15 cellular contexts compared by ENCODE assay signal in genomic region chr2:13474538-13474937, GRCh38.
DNase-seq lines count a peak whose midpoint lies in the region; ATAC-seq, FAIRE-seq and TF ChIP-seq lines count a peak whose summit lies in the region.
"Had no signal": no experiment of that assay in that cellular context is flagged by ENCODE, and none has a peak within 500 bp of the region (broad histone marks: within the 10 kb centered on the region; RNA-seq: fewer than 3 reads in every experiment).

No MANE protein-coding gene starts in this region.

- TF ChIP-seq CTCF in GM10248 (IDR thresholded peaks at IDR 0.05; ENCODE audit: control extremely low read depth, extremely low read depth, low read depth, missing control alignments): no peak

- CTCF ChIA-PET in GM10248 (lab: Yijun Ruan, JAX): interaction anchor here (1.1 kb wide), 1 partner anchor 88 kb away, joined by 3 read pairs; no protein-coding TSS in a partner anchor

- peak; percentile 80 for ATAC-seq in GM21390 (IDR thresholded peaks at IDR 0.05; ENCODE audit: unreplicated experiment)
- ATAC-seq in HG02798 (IDR thresholded peaks at IDR 0.05; ENCODE audit: poor library complexity, unreplicated experiment): peak; percentile 63
- ATAC-seq in HG03565 (IDR thresholded peaks at IDR 0.05; ENCODE audit: unreplicated experiment): peak; percentile 79

- POLR2A ChIA-PET in GM10248 (lab: Yijun Ruan, JAX): no interaction called here

- peak; percentile 5 for DNase-seq in urothelium cell line (ENCODE audit: low spot score)
- DNase-seq in activated CD4-positive, CD25-positive, alpha-beta regulatory T cell treated with anti-CD3 and anti-CD28 coated beads, Interleukin-2, amount 50 U/mL, for 72 hours: no peak
- DNase-seq in GM19239 (ENCODE audit: insufficient read length, low spot score): no peak
- no peak for DNase-seq in GM10248 (ENCODE audit: extremely low spot score)
- DNase-seq: BE2C; CD4-positive, alpha-beta memory T cell; DMS79; KBM-7; NCI-H1092 treated with DMSO at 0.1 percent for 48 hours; NCI-H226; NCI-H524 treated with DMSO at 0.1 percent for 48 hours; SHP77 treated with DMSO at 0.1 percent for 48 hours had no signal

- FAIRE-seq in urothelium cell line (lab: Jason Lieb, UNC) (no peak), GM19239 (lab: Jason Lieb, UNC) (no peak)
